10 cellular contexts compared by ENCODE assay signal in genomic region chr9:99660191-99660636, GRCh38.
A peak's percentile ranks its signal among the peaks of the same experiment; 100 is the strongest.
DNase-seq lines count a peak whose midpoint lies in the region; ATAC-seq and TF ChIP-seq lines count a peak whose summit lies in the region.
"Had no signal": no experiment of that assay in that cellular context is flagged by ENCODE, and none has a peak within 500 bp of the region (broad histone marks: within the 10 kb centered on the region; RNA-seq: fewer than 3 reads in every experiment).

No MANE protein-coding gene starts in this region.

- H3K4me3 Mint-ChIP-seq in activated CD4-positive, alpha-beta memory T cell treated with anti-CD3 and anti-CD28 coated beads, Interleukin-2, amount 10 ng/mL, durations not matched to agents 7 days and 5 days: no peak overlapping the region
- H3K4me3 Mint-ChIP-seq: brain had no signal

- H3K27ac Mint-ChIP-seq in activated CD4-positive, alpha-beta memory T cell treated with anti-CD3 and anti-CD28 coated beads, Interleukin-2, amount 10 ng/mL, durations not matched to agents 7 days and 5 days: no peak overlapping the region

- no peaks in the 10 kb centered on the region for H3K36me3 Mint-ChIP-seq in activated CD4-positive, alpha-beta memory T cell treated with anti-CD3 and anti-CD28 coated beads, Interleukin-2, amount 10 ng/mL, durations not matched to agents 7 days and 5 days (ENCODE audit: low read depth)
- H3K36me3 Mint-ChIP-seq: brain had no signal

- no peak for TF ChIP-seq CTCF in HL-60 (IDR thresholded peaks at IDR 0.05; ENCODE audit: insufficient read depth, low read length)

- no peaks in the 10 kb centered on the region for H3K27me3 ChIP-seq in HL-60 (ENCODE audit: insufficient read depth, poor library complexity, severe bottlenecking)
- H3K27me3 ChIP-seq: SJSA1 had no signal

- CTCF ChIA-PET in activated CD4-positive, alpha-beta memory T cell treated with anti-CD3 and anti-CD28 coated beads, Interleukin-2, amount 10 ng/mL, durations not matched to agents 7 days and 5 days (lab: Charles Lee): no interaction called here

- H3K4me3 ChIP-seq in HL-60 (replicated peaks; ENCODE audit: insufficient read depth, low read length): no peak overlapping the region
- H3K4me3 ChIP-seq: SJSA1 had no signal

- H3K4me1 Mint-ChIP-seq in activated CD4-positive, alpha-beta memory T cell treated with anti-CD3 and anti-CD28 coated beads, Interleukin-2, amount 10 ng/mL, durations not matched to agents 7 days and 5 days: no peaks in the 10 kb centered on the region

- peak; percentile 50 to 70 for DNase-seq in HL-60 (ENCODE audit: low read depth in 1 of 2, low spot score in 1 of 2)
- peak; percentile 76 for DNase-seq in medulla oblongata (ENCODE audit: extremely low spot score)
- no peak for DNase-seq in dermis blood vessel endothelial cell
- no peak for DNase-seq in activated CD4-positive, alpha-beta memory T cell treated with anti-CD3 and anti-CD28 coated beads, Interleukin-2, amount 10 ng/mL, durations not matched to agents 7 days and 5 days
- no peak for DNase-seq in dedifferentiated amniotic fluid mesenchymal stem cell (ENCODE audit: extremely low spot score)
- DNase-seq in activated gamma-delta T cell treated with Interleukin-2 at 50 U/mL for 16 hours: no peak

- ATAC-seq in GM18520 (IDR thresholded peaks at IDR 0.05; ENCODE audit: unreplicated experiment) (peak; percentile 80), GM21717 (IDR thresholded peaks at IDR 0.05; ENCODE audit: unreplicated experiment) (peak; percentile 92)

- H3K9me3 Mint-ChIP-seq in activated CD4-positive, alpha-beta memory T cell treated with anti-CD3 and anti-CD28 coated beads, Interleukin-2, amount 10 ng/mL, durations not matched to agents 7 days and 5 days: no peaks in the 10 kb centered on the region

- H3K27me3 Mint-ChIP-seq in activated CD4-positive, alpha-beta memory T cell treated with anti-CD3 and anti-CD28 coated beads, Interleukin-2, amount 10 ng/mL, durations not matched to agents 7 days and 5 days: peaks cover 20% of the 10 kb centered on the region

- peak overlapping the region; percentile 33 for H3K27ac ChIP-seq in HL-60 (replicated peaks)
- H3K27ac ChIP-seq: SJSA1 had no signal

- POLR2A ChIA-PET in activated CD4-positive, alpha-beta memory T cell treated with anti-CD3 and anti-CD28 coated beads, Interleukin-2, amount 10 ng/mL, durations not matched to agents 7 days and 5 days (lab: Charles Lee): no interaction called here

Comparison
In these comparisons a context has a peak if more than half of its experiments do, and no peak if none do; other contexts are left out.
1. DNase-seq: peak in HL-60 (2 of 2) and medulla oblongata (single experiment); none in dermis blood vessel endothelial cell (single experiment), activated CD4-positive, alpha-beta memory T cell treated with anti-CD3 and anti-CD28 coated beads, Interleukin-2, amount 10 ng/mL, durations not matched to agents 7 days and 5 days (single experiment), dedifferentiated amniotic fluid mesenchymal stem cell (single experiment) and activated gamma-delta T cell treated with Interleukin-2 at 50 U/mL for 16 hours (single experiment).